10 cellular contexts compared by ENCODE assay signal in the genomic region with DNA sequence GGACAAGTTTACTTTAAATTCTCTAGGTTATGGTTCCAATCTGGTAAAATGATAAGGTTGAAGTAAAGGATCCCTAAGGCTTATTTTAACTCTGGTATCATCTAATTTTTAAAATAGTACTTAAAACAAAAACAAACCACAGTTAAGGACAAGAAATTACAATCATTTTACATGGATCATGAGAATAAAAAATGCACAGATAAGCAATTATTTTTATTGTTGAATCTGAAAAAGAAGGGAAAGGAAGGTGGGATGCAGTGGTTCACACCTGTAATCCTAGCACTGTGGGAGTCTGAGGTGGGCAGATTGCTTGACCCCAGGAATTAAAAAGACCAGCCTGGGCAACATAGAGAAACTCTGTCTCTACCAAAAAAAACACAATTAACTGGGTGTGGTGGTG. TPM values are rescaled to one million over a fixed set of nuclear protein-coding genes. Genes with fewer than 3 reads are reported as not detected.
"Had no signal": no experiment of that assay in that cellular context is flagged by ENCODE, and none has a peak within 500 bp of the region (broad histone marks: within the 10 kb centered on the region; RNA-seq: fewer than 3 reads in every experiment).

No MANE protein-coding gene starts in this region.

- H3K9me3 ChIP-seq: HAP-1 had no signal

- H3K4me3 Mint-ChIP-seq: IgD-negative memory B cell had no signal

- H3K9me3 Mint-ChIP-seq: HFFc6, IgD-negative memory B cell had no signal

- H3K27ac ChIP-seq: GM23248, HL-60 had no signal

- ATAC-seq: HCT116 had no signal

- DNase-seq: GM23248, GOT3, H7, HFFc6, Kasumi-1, KG1 had no signal

- H3K36me3 Mint-ChIP-seq: IgD-negative memory B cell had no signal

- H3K4me3 ChIP-seq: HAP-1 had no signal

- H3K27ac Mint-ChIP-seq: HFFc6, IgD-negative memory B cell had no signal

- H3K36me3 ChIP-seq: HAP-1 had no signal

RNA-seq across cellular contexts. Expression of a gene that starts 2.4 kb away (rescaled TPM):
- polyA plus RNA-seq: IgD-negative memory B cell had no signal
